ENCODE assay signal across 8 cellular contexts in the genomic region with DNA sequence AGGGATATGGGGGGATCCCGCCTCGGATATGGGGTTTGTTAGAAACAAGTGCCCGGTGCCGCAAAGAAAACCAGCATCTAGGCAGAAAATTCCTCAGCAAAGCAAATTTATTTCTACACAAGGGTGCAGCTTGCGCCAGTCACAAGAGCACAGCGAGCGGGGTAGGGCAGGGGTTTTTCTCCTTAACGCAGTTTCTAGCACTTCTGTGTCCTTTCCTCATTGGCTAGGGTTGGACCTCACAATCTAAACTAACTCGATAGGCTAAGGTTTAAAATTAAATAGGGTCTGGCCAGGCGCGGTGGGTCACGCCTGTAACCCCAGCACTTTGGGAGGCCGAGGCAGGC. TPM values are rescaled to one million over a fixed set of nuclear protein-coding genes. Genes with fewer than 3 reads are reported as not detected.
DNase-seq lines count a peak whose midpoint lies in the region; ATAC-seq and TF ChIP-seq lines count a peak whose summit lies in the region.

No MANE protein-coding gene starts in this region.

- POLR2A ChIA-PET in BJ (lab: Charles Lee): no interaction called here

- ATAC-seq in activated naive CD4-positive, alpha-beta T cell treated with anti-CD3 and anti-CD28 coated beads, Interleukin-2, amount 50 U/mL, for 72 hours: no peak
- peak; percentile 9 to 48 for ATAC-seq in right cardiac atrium
- no peak for ATAC-seq in GM18519 (IDR thresholded peaks at IDR 0.05; ENCODE audit: low FRiP score, unreplicated experiment)

- H3K36me3 Mint-ChIP-seq in activated naive CD4-positive, alpha-beta T cell treated with anti-CD3 and anti-CD28 coated beads, Interleukin-2, amount 50 U/mL, for 72 hours: peaks cover 9 to 49% of the 10 kb centered on the region in 2 donors

- intact Hi-C loops in right cardiac atrium (cut with DNase I): no loop called here

- H3K27ac Mint-ChIP-seq in activated naive CD4-positive, alpha-beta T cell treated with anti-CD3 and anti-CD28 coated beads, Interleukin-2, amount 50 U/mL, for 72 hours: peak overlapping the region; percentile 77 to 80

- peaks cover 0 to 9% of the 10 kb centered on the region in 2 donors for H3K9me3 Mint-ChIP-seq in activated naive CD4-positive, alpha-beta T cell treated with anti-CD3 and anti-CD28 coated beads, Interleukin-2, amount 50 U/mL, for 72 hours

- WGBS in right cardiac atrium: 15% methylated on average over 13 of the region's 13 CpGs

- H3K36me3 ChIP-seq in BJ (ENCODE audit: control insufficient read depth, insufficient read depth, low read length): no peaks in the 10 kb centered on the region

- peak overlapping the region; percentile 59 for H3K4me3 ChIP-seq in BJ (ENCODE audit: low read depth, low read length)
- H3K4me3 ChIP-seq in right cardiac atrium (ENCODE audit: low read length): peak overlapping the region; percentile 87
- H3K4me3 ChIP-seq in retinal pigment epithelial cell (ENCODE audit: low read length): peak overlapping the region; percentile 97

- H3K4me1 ChIP-seq in right cardiac atrium (ENCODE audit: control insufficient read depth, insufficient read depth, low read length): no peaks in the 10 kb centered on the region

- H3K27me3 ChIP-seq in BJ (ENCODE audit: control insufficient read depth, insufficient read depth, low read length): no peaks in the 10 kb centered on the region
- H3K27me3 ChIP-seq in right cardiac atrium (ENCODE audit: control insufficient read depth, insufficient read depth): no peaks in the 10 kb centered on the region

- H3K27ac ChIP-seq in right cardiac atrium (ENCODE audit: low read length): peak overlapping the region; percentile 94

- TF ChIP-seq CTCF in BJ (IDR thresholded peaks at IDR 0.05; ENCODE audit: insufficient read depth, low read depth, low read length) (no peak), retinal pigment epithelial cell (conservative IDR thresholded peaks at IDR 0.05; ENCODE audit: low read depth, low read length) (no peak)

- DNase-seq in BJ (ENCODE audit: low read depth) (no peak), HT-29 (ENCODE audit: low spot score) (peak; percentile 40), right cardiac atrium (no peak), retinal pigment epithelial cell (ENCODE audit: low read depth) (no peak), HUDEP-2 (lab: John Stamatoyannopoulos, UW; ENCODE audit: unreplicated experiment in 76 of 76) (no peak), NCI-H524 (lab: John Stamatoyannopoulos, UW) (no peak)
- no peak for DNase-seq in activated naive CD4-positive, alpha-beta T cell treated with anti-CD3 and anti-CD28 coated beads, Interleukin-2, amount 50 U/mL, for 72 hours (ENCODE audit: low spot score in 2 of 2)

- CTCF ChIA-PET in BJ (lab: Yijun Ruan, JAX): interaction anchor here (0.9 to 7.8 kb wide), 4 partner anchors 16 to 127 kb away, joined by 3 to 53 read pairs (median 4); a partner anchor contains a TSS

- no peaks in the 10 kb centered on the region for H3K9me3 ChIP-seq in right cardiac atrium (ENCODE audit: control insufficient read depth, low read length)

RNA-seq across cellular contexts. Expression of a gene that starts 0.6 kb away (rescaled TPM):
- 2.0 and 3.8 TPM in 2 replicates for polyA plus RNA-seq in BJ (2011; rRNA removed)
- 3.5 and 4.4 TPM in 2 replicates for polyA minus RNA-seq in BJ (2011; rRNA and poly(A)+ RNA removed)
- total RNA-seq in HT-29 (2014; rRNA removed; shearing (Covaris generic)): 9.1 and 12.7 TPM in 2 replicates
- total RNA-seq in activated naive CD4-positive, alpha-beta T cell treated with anti-CD3 and anti-CD28 coated beads, Interleukin-2, amount 50 U/mL, for 72 hours: 1 to 10 TPM; 8.3 to 10.0 TPM
- 1 to 10 TPM; 4.9 to 7.5 (median 6.2) TPM for total RNA-seq in right cardiac atrium
- 4.0 TPM for polyA plus RNA-seq in right cardiac atrium

RNA-seq across cellular contexts. Expression of a gene that starts 16.4 kb away (rescaled TPM):
- polyA plus RNA-seq in BJ (2011; rRNA removed) (0.67 and 1.3 TPM in 2 replicates), right cardiac atrium (2.2 TPM)
- 1.3 and 2.1 TPM in 2 replicates for polyA minus RNA-seq in BJ (2011; rRNA and poly(A)+ RNA removed)
- total RNA-seq in HT-29 (2014; rRNA removed; shearing (Covaris generic)): not detected in 2 replicates
- total RNA-seq in activated naive CD4-positive, alpha-beta T cell treated with anti-CD3 and anti-CD28 coated beads, Interleukin-2, amount 50 U/mL, for 72 hours: 1 to 10 TPM; 1.3 to 2.2 TPM
- total RNA-seq in right cardiac atrium: 1 to 10 TPM; 3.1 to 3.8 (median 3.4) TPM

RNA-seq across cellular contexts. Expression of a gene that starts 33.8 kb away (rescaled TPM):
- polyA plus RNA-seq in BJ (2011; rRNA removed) (3.0 and 5.1 TPM in 2 replicates), right cardiac atrium (4.7 TPM)
- polyA minus RNA-seq in BJ (2011; rRNA and poly(A)+ RNA removed): 2.5 and 3.1 TPM in 2 replicates
- not detected in 2 replicates for total RNA-seq in HT-29 (2014; rRNA removed; shearing (Covaris generic))
- total RNA-seq in activated naive CD4-positive, alpha-beta T cell treated with anti-CD3 and anti-CD28 coated beads, Interleukin-2, amount 50 U/mL, for 72 hours: 10 to 100 TPM in 1 of 2 donors, 1 to 10 TPM in 1; 7.4 to 11.2 TPM
- total RNA-seq in right cardiac atrium: 1 to 10 TPM; 4.7 to 5.5 (median 5.4) TPM

RNA-seq across cellular contexts. Expression of a gene that starts 47.9 kb away (rescaled TPM):
- polyA plus RNA-seq in BJ (2011; rRNA removed) (3.4 and 5.4 TPM in 2 replicates), right cardiac atrium (3.0 TPM)
- polyA minus RNA-seq in BJ (2011; rRNA and poly(A)+ RNA removed): 3.4 and 4.5 TPM in 2 replicates
- total RNA-seq in HT-29 (2014; rRNA removed; shearing (Covaris generic)): 1.1 and 3.7 TPM in 2 replicates
- total RNA-seq in activated naive CD4-positive, alpha-beta T cell treated with anti-CD3 and anti-CD28 coated beads, Interleukin-2, amount 50 U/mL, for 72 hours: 10 to 100 TPM in 1 of 2 donors, 1 to 10 TPM in 1; 2.8 to 10.1 TPM
- 1 to 10 TPM; 5.6 to 6.8 (median 6.7) TPM for total RNA-seq in right cardiac atrium

Comparison
In these comparisons a context has a peak if more than half of its experiments do, and no peak if none do; other contexts are left out.
1. ATAC-seq: peak in right cardiac atrium (2 of 2); none in activated naive CD4-positive, alpha-beta T cell treated with anti-CD3 and anti-CD28 coated beads, Interleukin-2, amount 50 U/mL, for 72 hours (0 of 2) and GM18519 (single experiment).
2. Peak in every context shown above with its lines, with median percentiles within 50 percentile points of each other: H3K4me3 ChIP-seq.